Comparison of ENCODE assay signal across 8 cellular contexts in genomic region chr6:127366281-127367022, GRCh38. TPM values are rescaled to one million over a fixed set of nuclear protein-coding genes. Genes with fewer than 3 reads are reported as not detected.
DNase-seq lines count a peak whose midpoint lies in the region; ATAC-seq and TF ChIP-seq lines count a peak whose summit lies in the region.

No MANE protein-coding gene starts in this region.

- CTCF ChIA-PET in PC-9 (lab: Charles Lee) = no interaction called here

- no peaks in the 10 kb centered on the region for H3K36me3 ChIP-seq in PC-9 (ENCODE audit: low read depth)
- H3K36me3 ChIP-seq in fibroblast of lung (ENCODE audit: control insufficient read depth, insufficient read depth, low read length) = no peaks in the 10 kb centered on the region
- H3K36me3 ChIP-seq in BE2C = no peaks in the 10 kb centered on the region

- intact Hi-C loops in PC-9 (cut with micrococcal nuclease; ENCODE audit: unreplicated experiment) (loop anchor here (1.0 kb wide), 1 partner anchor 19 kb away; no protein-coding TSS in a partner anchor), posterior vena cava (cut with DNase I) (no loop called here)

- peak overlapping the region; percentile 78; the same call in 1 of the 2 replicates for H2AFZ ChIP-seq in PC-9
- peak overlapping the region; percentile 85 for H2AFZ ChIP-seq in fibroblast of lung (ENCODE audit: low read length)

- no peaks in the 10 kb centered on the region for H3K27me3 ChIP-seq in PC-9 (ENCODE audit: insufficient read depth, low read depth)
- no peaks in the 10 kb centered on the region for H3K27me3 ChIP-seq in fibroblast of lung (ENCODE audit: control insufficient read depth, insufficient read depth, low read length)
- no peaks in the 10 kb centered on the region for H3K27me3 ChIP-seq in BE2C

- POLR2A ChIA-PET in PC-9 (lab: Charles Lee; ENCODE audit: unreplicated experiment) = no interaction called here

- H3K4me3 ChIP-seq in PC-9 (peak overlapping the region; percentile 6; the same call in 1 of the 2 replicates), fibroblast of lung (replicated peaks in 1 of 4; ENCODE audit: control extremely low read depth in 1 of 4, insufficient read depth in 1 of 4, low read depth in 3 of 4, low read length in 4 of 4) (no peak overlapping the region), skeletal muscle cell (ENCODE audit: low read depth, low read length) (no peak overlapping the region), BE2C (ENCODE audit: low read depth, low read length) (no peak overlapping the region)

- H3K4me2 ChIP-seq in PC-9 = peak overlapping the region; percentile 47
- H3K4me2 ChIP-seq in fibroblast of lung (ENCODE audit: extremely low read depth, insufficient read depth, low read length) = peak overlapping the region; percentile 36

- peaks cover 12% of the 10 kb centered on the region; the same call in 1 of the 2 replicates for H3F3A ChIP-seq in PC-9 (ENCODE audit: insufficient read depth, low read depth)

- H3K9me2 ChIP-seq in PC-9 (ENCODE audit: insufficient read depth) = no peaks in the 10 kb centered on the region

- TF ChIP-seq CTCF in PC-9 (conservative IDR thresholded peaks at IDR 0.05) = no peak
- no peak for TF ChIP-seq CTCF in fibroblast of lung (conservative IDR thresholded peaks at IDR 0.05 in 1 of 2, IDR thresholded peaks at IDR 0.05 in 1 of 2; ENCODE audit: low read depth in 1 of 2, low read length in 2 of 2)
- TF ChIP-seq CTCF in BE2C (IDR thresholded peaks at IDR 0.05; ENCODE audit: low read depth, low read length) = no peak
- TF ChIP-seq CTCF in GM13977 (IDR thresholded peaks at IDR 0.05; ENCODE audit: extremely low read depth, insufficient read depth, missing control alignments) = no peak

- ATAC-seq in GM21786 (IDR thresholded peaks at IDR 0.05; ENCODE audit: unreplicated experiment) = no peak

- peaks cover 9% of the 10 kb centered on the region; the same call in 1 of the 2 replicates for H3K9me3 ChIP-seq in PC-9 (ENCODE audit: insufficient read depth, low read depth)
- no peaks in the 10 kb centered on the region for H3K9me3 ChIP-seq in fibroblast of lung (ENCODE audit: control insufficient read depth, insufficient read depth, low read depth, low read length)
- H3K9me3 ChIP-seq in BE2C = no peaks in the 10 kb centered on the region

- BruUV-seq in PC-9 (replicated peaks; lab: Mats Ljungman, UMichigan) = no TSS peak

- H3K4me1 ChIP-seq in PC-9 (replicated peaks; ENCODE audit: insufficient read depth) (peaks cover 22% of the 10 kb centered on the region), fibroblast of lung (ENCODE audit: control insufficient read depth, extremely low read depth, insufficient read depth, low read length) (peaks cover 7% of the 10 kb centered on the region), BE2C (no peaks in the 10 kb centered on the region)

- H3K79me2 ChIP-seq in PC-9 (ENCODE audit: low read depth) (no peaks in the 10 kb centered on the region), fibroblast of lung (ENCODE audit: control insufficient read depth, insufficient read depth, low read length) (no peaks in the 10 kb centered on the region)

- DNase-seq in GOT3 (lab: John Stamatoyannopoulos, UW) (peak; percentile 34), PC-9 (peak; percentile 74 to 93), fibroblast of lung (ENCODE audit: low read depth in 2 of 2) (peak; percentile 92 to 96), skeletal muscle cell (ENCODE audit: low read depth) (peak; percentile 88), posterior vena cava (ENCODE audit: low spot score) (no peak), BE2C (no peak), GM13977 (ENCODE audit: low spot score) (no peak)

- H3K9ac ChIP-seq in fibroblast of lung (ENCODE audit: insufficient read depth, low read length) = no peak overlapping the region

- H4K20me1 ChIP-seq in PC-9 (ENCODE audit: insufficient read depth) (no peaks in the 10 kb centered on the region), fibroblast of lung (ENCODE audit: control insufficient read depth, extremely low read depth, insufficient read depth, low read length) (no peaks in the 10 kb centered on the region)

- H3K27ac ChIP-seq in PC-9 = peak overlapping the region; percentile 67
- H3K27ac ChIP-seq in fibroblast of lung (ENCODE audit: insufficient read depth, low read length) = peak overlapping the region; percentile 87

- in situ Hi-C loops in GM13977 (cut with MboI; ENCODE audit: low pct_unique_long_range_greater_than_20kb, low sequenced_read_pairs, unreplicated experiment) = no loop called here

RNA-seq across cellular contexts. Expression of gene ECHDC1, which starts 23.0 kb away (rescaled TPM):
- total RNA-seq in PC-9 (2021) (50.4 and 51.4 TPM in 2 replicates), fibroblast of lung (47.0 and 51.7 TPM in 2 replicates), posterior vena cava (10 to 100 TPM; 35.2 to 35.3 TPM)
- 64.4 and 65.2 TPM in 2 replicates for polyA plus RNA-seq in fibroblast of lung
- 48.2 and 63.7 TPM in 2 replicates for polyA plus RNA-seq in fibroblast of lung (2012)
- polyA minus RNA-seq in fibroblast of lung (ENCODE audit: low replicate concordance) = 0.98 and 5.4 TPM in 2 replicates
- 66.1 TPM for polyA plus RNA-seq in BE2C (2012; ENCODE audit: insufficient read depth, insufficient read length, low read depth)

Comparison
In these comparisons a context has a peak if more than half of its experiments do, and no peak if none do; other contexts are left out.
1. DNase-seq: peak in GOT3 (single experiment), PC-9 (2 of 2), fibroblast of lung (2 of 2) and skeletal muscle cell (single experiment); none in posterior vena cava (single experiment), BE2C (single experiment) and GM13977 (single experiment).